Comparison of ENCODE assay signal across 2 cellular contexts in genomic region chr5:128436825-128437224, GRCh38.
TF ChIP-seq lines count a peak whose summit lies in the region.

No MANE protein-coding gene starts in this region.

TF ChIP-seq in HCT116, 20 proteins besides CTCF, POLR2A, EP300 and RAD21 (continued from another document):
- no peak for TF ChIP-seq REST (IDR thresholded peaks at IDR 0.05; ENCODE audit: low read depth)

TF ChIP-seq in WTC11, 78 proteins besides CTCF, POLR2A, EP300 and RAD21 (continued from another document):
- TF ChIP-seq PRDM15 (CRISPR knock-in tag; IDR thresholded peaks at IDR 0.05) (no peak), ZNF281 (CRISPR knock-in tag; IDR thresholded peaks at IDR 0.05) (no peak), ZNF219 (CRISPR knock-in tag; IDR thresholded peaks at IDR 0.05; ENCODE audit: borderline replicate concordance) (no peak), FOXJ3 (CRISPR knock-in tag; IDR thresholded peaks at IDR 0.05; ENCODE audit: borderline replicate concordance) (no peak), ZBTB43 (CRISPR knock-in tag; IDR thresholded peaks at IDR 0.05) (no peak), TEAD1 (CRISPR knock-in tag; IDR thresholded peaks at IDR 0.05) (no peak)
